In genomic region chr2:121776885-121777698, GRCh38 we compare ENCODE assay signal across 1 cellular context.
TF ChIP-seq lines count a peak whose summit lies in the region.

No MANE protein-coding gene starts in this region.

TF ChIP-seq in HEK293, 187 proteins besides CTCF, POLR2A, EP300 and RAD21 (continued from another document):
- TF ChIP-seq, protein P1, sequence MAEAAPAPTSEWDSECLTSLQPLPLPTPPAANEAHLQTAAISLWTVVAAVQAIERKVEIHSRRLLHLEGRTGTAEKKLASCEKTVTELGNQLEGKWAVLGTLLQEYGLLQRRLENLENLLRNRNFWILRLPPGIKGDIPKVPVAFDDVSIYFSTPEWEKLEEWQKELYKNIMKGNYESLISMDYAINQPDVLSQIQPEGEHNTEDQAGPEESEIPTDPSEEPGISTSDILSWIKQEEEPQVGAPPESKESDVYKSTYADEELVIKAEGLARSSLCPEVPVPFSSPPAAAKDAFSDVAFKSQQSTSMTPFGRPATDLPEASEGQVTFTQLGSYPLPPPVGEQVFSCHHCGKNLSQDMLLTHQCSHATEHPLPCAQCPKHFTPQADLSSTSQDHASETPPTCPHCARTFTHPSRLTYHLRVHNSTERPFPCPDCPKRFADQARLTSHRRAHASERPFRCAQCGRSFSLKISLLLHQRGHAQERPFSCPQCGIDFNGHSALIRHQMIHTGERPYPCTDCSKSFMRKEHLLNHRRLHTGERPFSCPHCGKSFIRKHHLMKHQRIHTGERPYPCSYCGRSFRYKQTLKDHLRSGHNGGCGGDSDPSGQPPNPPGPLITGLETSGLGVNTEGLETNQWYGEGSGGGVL (tag by site-specific recombination; IDR thresholded peaks at IDR 0.05) = peak; percentile 96
- TF ChIP-seq ZNF776 (tag by site-specific recombination; IDR thresholded peaks at IDR 0.05; ENCODE audit: borderline replicate concordance) = peak; percentile 79; the same call in 1 of the 2 replicates
TF ChIP-seq in HEK293: peak in this region for 11.
